2 cellular contexts compared by ENCODE assay signal in the genomic region with DNA sequence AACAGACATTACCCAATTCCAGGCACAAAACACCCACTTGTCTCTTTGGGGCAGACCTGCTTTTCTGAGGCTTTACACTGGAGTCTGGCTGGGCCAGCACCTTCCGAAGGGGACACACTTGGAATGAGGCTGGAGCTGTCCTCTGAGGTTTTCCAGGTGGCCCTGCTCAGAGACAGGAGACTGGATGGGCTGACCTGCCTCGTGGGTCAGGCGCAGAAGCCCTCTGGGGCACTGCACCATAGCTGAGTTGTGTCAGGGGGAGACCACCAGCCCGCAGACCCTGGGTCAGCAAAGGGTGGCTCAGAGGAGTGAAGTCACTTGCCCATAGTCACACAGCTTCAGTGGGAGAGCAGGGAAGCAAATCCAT.
TF ChIP-seq lines count a peak whose summit lies in the region.

No MANE protein-coding gene starts in this region.

TF ChIP-seq in GM23338, 12 proteins besides CTCF, POLR2A, EP300 and RAD21:
- TF ChIP-seq STAT1 (IDR thresholded peaks at IDR 0.05; ENCODE audit: unreplicated experiment) (no peak), EZH2phosphoT487 (IDR thresholded peaks at IDR 0.05; ENCODE audit: unreplicated experiment) (no peak), CREB1 (CRISPR knock-in tag; IDR thresholded peaks at IDR 0.05; ENCODE audit: low read depth) (no peak), ZNF331 (CRISPR knock-in tag; IDR thresholded peaks at IDR 0.05; ENCODE audit: low read depth) (no peak)
- TF ChIP-seq, protein P1, sequence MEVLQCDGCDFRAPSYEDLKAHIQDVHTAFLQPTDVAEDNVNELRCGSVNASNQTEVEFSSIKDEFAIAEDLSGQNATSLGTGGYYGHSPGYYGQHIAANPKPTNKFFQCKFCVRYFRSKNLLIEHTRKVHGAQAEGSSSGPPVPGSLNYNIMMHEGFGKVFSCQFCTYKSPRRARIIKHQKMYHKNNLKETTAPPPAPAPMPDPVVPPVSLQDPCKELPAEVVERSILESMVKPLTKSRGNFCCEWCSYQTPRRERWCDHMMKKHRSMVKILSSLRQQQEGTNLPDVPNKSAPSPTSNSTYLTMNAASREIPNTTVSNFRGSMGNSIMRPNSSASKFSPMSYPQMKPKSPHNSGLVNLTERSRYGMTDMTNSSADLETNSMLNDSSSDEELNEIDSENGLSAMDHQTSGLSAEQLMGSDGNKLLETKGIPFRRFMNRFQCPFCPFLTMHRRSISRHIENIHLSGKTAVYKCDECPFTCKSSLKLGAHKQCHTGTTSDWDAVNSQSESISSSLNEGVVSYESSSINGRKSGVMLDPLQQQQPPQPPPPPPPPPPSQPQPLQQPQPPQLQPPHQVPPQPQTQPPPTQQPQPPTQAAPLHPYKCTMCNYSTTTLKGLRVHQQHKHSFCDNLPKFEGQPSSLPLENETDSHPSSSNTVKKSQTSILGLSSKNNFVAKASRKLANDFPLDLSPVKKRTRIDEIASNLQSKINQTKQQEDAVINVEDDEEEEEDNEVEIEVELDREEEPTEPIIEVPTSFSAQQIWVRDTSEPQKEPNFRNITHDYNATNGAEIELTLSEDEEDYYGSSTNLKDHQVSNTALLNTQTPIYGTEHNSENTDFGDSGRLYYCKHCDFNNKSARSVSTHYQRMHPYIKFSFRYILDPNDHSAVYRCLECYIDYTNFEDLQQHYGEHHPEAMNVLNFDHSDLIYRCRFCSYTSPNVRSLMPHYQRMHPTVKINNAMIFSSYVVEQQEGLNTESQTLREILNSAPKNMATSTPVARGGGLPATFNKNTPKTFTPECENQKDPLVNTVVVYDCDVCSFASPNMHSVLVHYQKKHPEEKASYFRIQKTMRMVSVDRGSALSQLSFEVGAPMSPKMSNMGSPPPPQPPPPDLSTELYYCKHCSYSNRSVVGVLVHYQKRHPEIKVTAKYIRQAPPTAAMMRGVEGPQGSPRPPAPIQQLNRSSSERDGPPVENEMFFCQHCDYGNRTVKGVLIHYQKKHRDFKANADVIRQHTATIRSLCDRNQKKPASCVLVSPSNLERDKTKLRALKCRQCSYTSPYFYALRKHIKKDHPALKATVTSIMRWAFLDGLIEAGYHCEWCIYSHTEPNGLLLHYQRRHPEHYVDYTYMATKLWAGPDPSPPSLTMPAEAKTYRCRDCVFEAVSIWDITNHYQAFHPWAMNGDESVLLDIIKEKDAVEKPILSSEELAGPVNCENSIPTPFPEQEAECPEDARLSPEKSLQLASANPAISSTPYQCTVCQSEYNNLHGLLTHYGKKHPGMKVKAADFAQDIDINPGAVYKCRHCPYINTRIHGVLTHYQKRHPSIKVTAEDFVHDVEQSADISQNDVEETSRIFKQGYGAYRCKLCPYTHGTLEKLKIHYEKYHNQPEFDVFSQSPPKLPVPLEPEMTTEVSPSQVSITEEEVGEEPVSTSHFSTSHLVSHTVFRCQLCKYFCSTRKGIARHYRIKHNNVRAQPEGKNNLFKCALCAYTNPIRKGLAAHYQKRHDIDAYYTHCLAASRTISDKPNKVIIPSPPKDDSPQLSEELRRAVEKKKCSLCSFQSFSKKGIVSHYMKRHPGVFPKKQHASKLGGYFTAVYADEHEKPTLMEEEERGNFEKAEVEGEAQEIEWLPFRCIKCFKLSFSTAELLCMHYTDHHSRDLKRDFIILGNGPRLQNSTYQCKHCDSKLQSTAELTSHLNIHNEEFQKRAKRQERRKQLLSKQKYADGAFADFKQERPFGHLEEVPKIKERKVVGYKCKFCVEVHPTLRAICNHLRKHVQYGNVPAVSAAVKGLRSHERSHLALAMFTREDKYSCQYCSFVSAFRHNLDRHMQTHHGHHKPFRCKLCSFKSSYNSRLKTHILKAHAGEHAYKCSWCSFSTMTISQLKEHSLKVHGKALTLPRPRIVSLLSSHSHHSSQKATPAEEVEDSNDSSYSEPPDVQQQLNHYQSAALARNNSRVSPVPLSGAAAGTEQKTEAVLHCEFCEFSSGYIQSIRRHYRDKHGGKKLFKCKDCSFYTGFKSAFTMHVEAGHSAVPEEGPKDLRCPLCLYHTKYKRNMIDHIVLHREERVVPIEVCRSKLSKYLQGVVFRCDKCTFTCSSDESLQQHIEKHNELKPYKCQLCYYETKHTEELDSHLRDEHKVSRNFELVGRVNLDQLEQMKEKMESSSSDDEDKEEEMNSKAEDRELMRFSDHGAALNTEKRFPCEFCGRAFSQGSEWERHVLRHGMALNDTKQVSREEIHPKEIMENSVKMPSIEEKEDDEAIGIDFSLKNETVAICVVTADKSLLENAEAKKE (CRISPR knock-in tag; IDR thresholded peaks at IDR 0.05) = no peak

TF ChIP-seq in K562, 482 proteins besides CTCF, POLR2A, EP300 and RAD21:
- no peak for TF ChIP-seq STAT5A (IDR thresholded peaks at IDR 0.05; ENCODE audit: borderline replicate concordance, low read length)
- TF ChIP-seq SP1 (CRISPR knock-in tag; IDR thresholded peaks at IDR 0.05) = no peak
- peak; percentile 65 for TF ChIP-seq ZFP36 (IDR thresholded peaks at IDR 0.05; ENCODE audit: low read depth, low read length, partially characterized antibody)
